1 cellular context compared by ENCODE assay signal in the genomic region with DNA sequence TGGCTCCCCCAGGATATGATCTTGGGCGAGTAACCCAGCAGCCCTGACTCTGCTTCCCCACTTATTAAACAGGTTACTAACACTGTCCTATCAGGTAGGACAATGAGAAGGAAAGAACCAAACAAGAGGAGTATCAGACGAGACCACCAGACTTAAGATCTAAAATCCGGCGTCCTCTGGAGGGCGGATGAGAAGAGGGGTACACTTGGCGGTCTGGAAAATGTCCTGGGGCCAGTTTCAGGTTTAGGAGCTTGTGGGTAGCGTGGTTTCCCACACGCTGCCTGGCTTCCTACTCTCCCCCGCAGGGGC.
TF ChIP-seq lines count a peak whose summit lies in the region.

No MANE protein-coding gene starts in this region.

TF ChIP-seq in H1, 55 proteins besides CTCF, POLR2A, EP300 and RAD21 (continued from another document):
- TF ChIP-seq, protein P1, sequence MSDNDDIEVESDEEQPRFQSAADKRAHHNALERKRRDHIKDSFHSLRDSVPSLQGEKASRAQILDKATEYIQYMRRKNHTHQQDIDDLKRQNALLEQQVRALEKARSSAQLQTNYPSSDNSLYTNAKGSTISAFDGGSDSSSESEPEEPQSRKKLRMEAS (IDR thresholded peaks at IDR 0.05): no peak
- TF ChIP-seq TAF1 (IDR thresholded peaks at IDR 0.05; ENCODE audit: low read depth, low read length) (no peak), ATF2 (IDR thresholded peaks at IDR 0.05; ENCODE audit: low read length) (no peak), SP4 (IDR thresholded peaks at IDR 0.05; ENCODE audit: low read length) (no peak), NANOG (IDR thresholded peaks at IDR 0.05; ENCODE audit: insufficient read depth, low read depth, low read length, poor library complexity, severe bottlenecking) (no peak), CEBPB (IDR thresholded peaks at IDR 0.05; ENCODE audit: low read depth, low read length) (no peak), ZNF274 (IDR thresholded peaks at IDR 0.05; ENCODE audit: borderline replicate concordance, extremely low read depth, low read length) (no peak), SRF (IDR thresholded peaks at IDR 0.05; ENCODE audit: low read depth, low read length) (no peak)
- TF ChIP-seq, protein P2, sequence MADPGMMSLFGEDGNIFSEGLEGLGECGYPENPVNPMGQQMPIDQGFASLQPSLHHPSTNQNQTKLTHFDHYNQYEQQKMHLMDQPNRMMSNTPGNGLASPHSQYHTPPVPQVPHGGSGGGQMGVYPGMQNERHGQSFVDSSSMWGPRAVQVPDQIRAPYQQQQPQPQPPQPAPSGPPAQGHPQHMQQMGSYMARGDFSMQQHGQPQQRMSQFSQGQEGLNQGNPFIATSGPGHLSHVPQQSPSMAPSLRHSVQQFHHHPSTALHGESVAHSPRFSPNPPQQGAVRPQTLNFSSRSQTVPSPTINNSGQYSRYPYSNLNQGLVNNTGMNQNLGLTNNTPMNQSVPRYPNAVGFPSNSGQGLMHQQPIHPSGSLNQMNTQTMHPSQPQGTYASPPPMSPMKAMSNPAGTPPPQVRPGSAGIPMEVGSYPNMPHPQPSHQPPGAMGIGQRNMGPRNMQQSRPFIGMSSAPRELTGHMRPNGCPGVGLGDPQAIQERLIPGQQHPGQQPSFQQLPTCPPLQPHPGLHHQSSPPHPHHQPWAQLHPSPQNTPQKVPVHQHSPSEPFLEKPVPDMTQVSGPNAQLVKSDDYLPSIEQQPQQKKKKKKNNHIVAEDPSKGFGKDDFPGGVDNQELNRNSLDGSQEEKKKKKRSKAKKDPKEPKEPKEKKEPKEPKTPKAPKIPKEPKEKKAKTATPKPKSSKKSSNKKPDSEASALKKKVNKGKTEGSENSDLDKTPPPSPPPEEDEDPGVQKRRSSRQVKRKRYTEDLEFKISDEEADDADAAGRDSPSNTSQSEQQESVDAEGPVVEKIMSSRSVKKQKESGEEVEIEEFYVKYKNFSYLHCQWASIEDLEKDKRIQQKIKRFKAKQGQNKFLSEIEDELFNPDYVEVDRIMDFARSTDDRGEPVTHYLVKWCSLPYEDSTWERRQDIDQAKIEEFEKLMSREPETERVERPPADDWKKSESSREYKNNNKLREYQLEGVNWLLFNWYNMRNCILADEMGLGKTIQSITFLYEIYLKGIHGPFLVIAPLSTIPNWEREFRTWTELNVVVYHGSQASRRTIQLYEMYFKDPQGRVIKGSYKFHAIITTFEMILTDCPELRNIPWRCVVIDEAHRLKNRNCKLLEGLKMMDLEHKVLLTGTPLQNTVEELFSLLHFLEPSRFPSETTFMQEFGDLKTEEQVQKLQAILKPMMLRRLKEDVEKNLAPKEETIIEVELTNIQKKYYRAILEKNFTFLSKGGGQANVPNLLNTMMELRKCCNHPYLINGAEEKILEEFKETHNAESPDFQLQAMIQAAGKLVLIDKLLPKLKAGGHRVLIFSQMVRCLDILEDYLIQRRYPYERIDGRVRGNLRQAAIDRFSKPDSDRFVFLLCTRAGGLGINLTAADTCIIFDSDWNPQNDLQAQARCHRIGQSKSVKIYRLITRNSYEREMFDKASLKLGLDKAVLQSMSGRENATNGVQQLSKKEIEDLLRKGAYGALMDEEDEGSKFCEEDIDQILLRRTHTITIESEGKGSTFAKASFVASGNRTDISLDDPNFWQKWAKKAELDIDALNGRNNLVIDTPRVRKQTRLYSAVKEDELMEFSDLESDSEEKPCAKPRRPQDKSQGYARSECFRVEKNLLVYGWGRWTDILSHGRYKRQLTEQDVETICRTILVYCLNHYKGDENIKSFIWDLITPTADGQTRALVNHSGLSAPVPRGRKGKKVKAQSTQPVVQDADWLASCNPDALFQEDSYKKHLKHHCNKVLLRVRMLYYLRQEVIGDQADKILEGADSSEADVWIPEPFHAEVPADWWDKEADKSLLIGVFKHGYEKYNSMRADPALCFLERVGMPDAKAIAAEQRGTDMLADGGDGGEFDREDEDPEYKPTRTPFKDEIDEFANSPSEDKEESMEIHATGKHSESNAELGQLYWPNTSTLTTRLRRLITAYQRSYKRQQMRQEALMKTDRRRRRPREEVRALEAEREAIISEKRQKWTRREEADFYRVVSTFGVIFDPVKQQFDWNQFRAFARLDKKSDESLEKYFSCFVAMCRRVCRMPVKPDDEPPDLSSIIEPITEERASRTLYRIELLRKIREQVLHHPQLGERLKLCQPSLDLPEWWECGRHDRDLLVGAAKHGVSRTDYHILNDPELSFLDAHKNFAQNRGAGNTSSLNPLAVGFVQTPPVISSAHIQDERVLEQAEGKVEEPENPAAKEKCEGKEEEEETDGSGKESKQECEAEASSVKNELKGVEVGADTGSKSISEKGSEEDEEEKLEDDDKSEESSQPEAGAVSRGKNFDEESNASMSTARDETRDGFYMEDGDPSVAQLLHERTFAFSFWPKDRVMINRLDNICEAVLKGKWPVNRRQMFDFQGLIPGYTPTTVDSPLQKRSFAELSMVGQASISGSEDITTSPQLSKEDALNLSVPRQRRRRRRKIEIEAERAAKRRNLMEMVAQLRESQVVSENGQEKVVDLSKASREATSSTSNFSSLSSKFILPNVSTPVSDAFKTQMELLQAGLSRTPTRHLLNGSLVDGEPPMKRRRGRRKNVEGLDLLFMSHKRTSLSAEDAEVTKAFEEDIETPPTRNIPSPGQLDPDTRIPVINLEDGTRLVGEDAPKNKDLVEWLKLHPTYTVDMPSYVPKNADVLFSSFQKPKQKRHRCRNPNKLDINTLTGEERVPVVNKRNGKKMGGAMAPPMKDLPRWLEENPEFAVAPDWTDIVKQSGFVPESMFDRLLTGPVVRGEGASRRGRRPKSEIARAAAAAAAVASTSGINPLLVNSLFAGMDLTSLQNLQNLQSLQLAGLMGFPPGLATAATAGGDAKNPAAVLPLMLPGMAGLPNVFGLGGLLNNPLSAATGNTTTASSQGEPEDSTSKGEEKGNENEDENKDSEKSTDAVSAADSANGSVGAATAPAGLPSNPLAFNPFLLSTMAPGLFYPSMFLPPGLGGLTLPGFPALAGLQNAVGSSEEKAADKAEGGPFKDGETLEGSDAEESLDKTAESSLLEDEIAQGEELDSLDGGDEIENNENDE (IDR thresholded peaks at IDR 0.05; ENCODE audit: insufficient replicate concordance, low read length): no peak
